29 cellular contexts compared by ENCODE assay signal in the genomic region with DNA sequence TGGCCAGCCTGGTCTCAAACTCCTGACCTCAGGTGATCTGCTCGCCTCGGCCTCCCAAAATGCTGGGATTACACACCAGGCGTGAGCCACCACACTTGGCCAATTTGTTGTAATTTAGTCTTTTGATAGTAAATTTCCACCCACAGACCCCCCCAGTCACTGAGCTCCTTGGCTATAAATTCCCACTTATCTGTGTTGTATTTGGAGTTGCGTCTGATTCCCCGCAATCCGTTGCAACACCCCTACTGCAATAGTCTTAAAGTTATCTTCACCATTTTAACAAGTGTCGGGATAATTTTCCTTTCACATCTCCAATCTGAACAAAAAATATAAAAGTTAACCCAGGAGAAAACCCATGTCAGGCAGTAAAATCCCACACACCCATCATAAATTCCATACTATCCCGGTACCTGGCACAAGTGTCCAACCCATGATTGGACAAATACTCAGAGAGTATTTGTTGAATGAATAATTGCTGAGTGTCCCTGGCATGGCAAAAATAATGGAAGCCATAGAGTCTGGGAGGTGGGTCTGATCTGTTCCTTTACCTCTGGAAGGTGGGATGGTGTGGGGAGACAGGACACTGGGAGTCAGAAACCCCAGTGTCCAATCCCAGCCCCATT. TPM values are rescaled to one million over a fixed set of nuclear protein-coding genes. Genes with fewer than 3 reads are reported as not detected.
DNase-seq lines count a peak whose midpoint lies in the region; ATAC-seq and TF ChIP-seq lines count a peak whose summit lies in the region.
"Had no signal": no experiment of that assay in that cellular context is flagged by ENCODE, and none has a peak within 500 bp of the region (broad histone marks: within the 10 kb centered on the region; RNA-seq: fewer than 3 reads in every experiment).

No MANE protein-coding gene starts in this region.

- intact Hi-C loops in ovary (cut with DNase I), result loop anchor here in 1 of 4 donors (5.0 kb wide), 1 partner anchor 35 kb away; the partner anchor contains the start of gene PNRC2

- peak; percentile 31 for TF ChIP-seq EP300 in ovary (IDR thresholded peaks at IDR 0.05)

- no peaks in the 10 kb centered on the region for H3K9me3 Mint-ChIP-seq in activated naive CD4-positive, alpha-beta T cell treated with anti-CD3 and anti-CD28 coated beads, Interleukin-2, amount 50 U/mL, for 72 hours
- H3K9me3 Mint-ChIP-seq: CD8-positive, alpha-beta memory T cell had no signal

- no peaks in the 10 kb centered on the region for H3K9me3 ChIP-seq in ovary

- no peak for ATAC-seq in activated naive CD4-positive, alpha-beta T cell treated with anti-CD3 and anti-CD28 coated beads, Interleukin-2, amount 50 U/mL, for 72 hours
- ATAC-seq in GM21825 (IDR thresholded peaks at IDR 0.05; ENCODE audit: unreplicated experiment), result no peak
- ATAC-seq: GM12878, HCT116, K562, Right ventricle myocardium inferior, SK-N-SH treated with all-trans-retinoic acid at 6 μM for 48 hours had no signal

- H3K27ac ChIP-seq in coronary artery (peak overlapping the region; percentile 48 to 69), ovary (no peak overlapping the region)
- H3K27ac ChIP-seq: PC-9, SJCRH30 had no signal

- H3K36me3 Mint-ChIP-seq in activated naive CD4-positive, alpha-beta T cell treated with anti-CD3 and anti-CD28 coated beads, Interleukin-2, amount 50 U/mL, for 72 hours, result no peaks in the 10 kb centered on the region
- H3K36me3 Mint-ChIP-seq: CD14-positive monocyte; CD8-positive, alpha-beta memory T cell had no signal

- no peak overlapping the region for H3K27ac Mint-ChIP-seq in activated naive CD4-positive, alpha-beta T cell treated with anti-CD3 and anti-CD28 coated beads, Interleukin-2, amount 50 U/mL, for 72 hours
- H3K27ac Mint-ChIP-seq: CD14-positive monocyte had no signal

- H3K4me3 ChIP-seq in coronary artery (no peak overlapping the region), ovary (no peak overlapping the region)
- H3K4me3 ChIP-seq: GM12878, K562, PC-9, SJCRH30 had no signal

- 45 to 65% (median 58%) methylated on average over 8 of the region's 8 CpGs for WGBS in ovary, 3 donors

- DNase-seq in LoVo (ENCODE audit: low spot score) (peak; percentile 62), coronary artery (ENCODE audit: low spot score) (no peak), ovary (peak in 1 of 5 donors; percentile 57), KBM-7 (no peak)
- DNase-seq in activated CD4-positive, alpha-beta T cell treated with anti-CD3 and anti-CD28 coated beads, Interleukin-2, amount 50 U/mL, for 48 hours, result no peak
- DNase-seq in activated naive CD4-positive, alpha-beta T cell treated with anti-CD3 and anti-CD28 coated beads, Interleukin-2, amount 50 U/mL, for 72 hours (ENCODE audit: low spot score in 2 of 2), result no peak
- DNase-seq: CD8-positive, alpha-beta memory T cell; DMS 273 treated with DMSO at 0.1 percent for 48 hours; DMS79; EL; GDM1; MM.1S; NCI-H2029; NCI-H446 treated with DMSO at 0.1 percent for 48 hours; NCI-H526; NCI-H82; NK-92 treated with Interleukin-12 subunit alpha and Interleukin-12 subunit beta, amount 100 ng/mL, for 24 hours; PC-9; SJCRH30 had no signal

- H3K27me3 ChIP-seq in ovary, result no peaks in the 10 kb centered on the region

- in situ Hi-C loops in KBM-7 (cut with MboI; ENCODE audit: low pct_unique_long_range_greater_than_20kb, low sequenced_read_pairs), result loop anchor here (25.0 kb wide), 1 partner anchor 110 kb away; the partner anchor contains the start of gene GALE

- H3K36me3 ChIP-seq in ovary, result no peaks in the 10 kb centered on the region
- H3K36me3 ChIP-seq: SJCRH30 had no signal

- no peak for TF ChIP-seq POLR2A in ovary (IDR thresholded peaks at IDR 0.05)

- peaks cover 2% of the 10 kb centered on the region for H3K4me1 ChIP-seq in ovary (ENCODE audit: insufficient read depth)
- H3K4me1 ChIP-seq: SJCRH30 had no signal

- no peak for TF ChIP-seq CTCF in coronary artery (IDR thresholded peaks at IDR 0.05)
- TF ChIP-seq CTCF in ovary (IDR thresholded peaks at IDR 0.05), result no peak

RNA-seq across cellular contexts. Expression of gene CNR2, which starts 9.3 kb away (rescaled TPM):
- total RNA-seq in ovary, result under 1 TPM in 2 of 7 donors, not detected in 5; 0.03 to 0.11 TPM
- under 1 TPM in 1 of 2 donors, not detected in 1; 0.10 TPM for polyA plus RNA-seq in ovary
- total RNA-seq in activated naive CD4-positive, alpha-beta T cell treated with anti-CD3 and anti-CD28 coated beads, Interleukin-2, amount 50 U/mL, for 72 hours, result under 1 TPM in 1 of 2 donors, not detected in 1; 0.05 TPM
- total RNA-seq: A673, H4, K562, PC-9, Right ventricle myocardium inferior, RPMI7951, SJCRH30 had no signal
- polyA plus RNA-seq: K562 had no signal

RNA-seq across cellular contexts. Expression of gene PNRC2, which starts 37.2 kb away (rescaled TPM):
- 100 to 1,000 TPM in 3 of 7 donors, 10 to 100 TPM in 4; 72.5 to 121 (median 99.0) TPM for total RNA-seq in ovary
- 100 to 1,000 TPM in 1 of 2 donors, 10 to 100 TPM in 1; 92.4 to 119 TPM for polyA plus RNA-seq in ovary
- total RNA-seq in activated naive CD4-positive, alpha-beta T cell treated with anti-CD3 and anti-CD28 coated beads, Interleukin-2, amount 50 U/mL, for 72 hours, result 100 to 1,000 TPM; 121 to 137 TPM

RNA-seq across cellular contexts. Expression of gene FUCA1, which starts 54.3 kb away (rescaled TPM):
- total RNA-seq in ovary, result 10 to 100 TPM; 21.7 to 66.1 (median 25.6) TPM
- polyA plus RNA-seq in ovary, result 100 to 1,000 TPM in 1 of 2 donors, 10 to 100 TPM in 1; 25.0 to 112 TPM
- total RNA-seq in activated naive CD4-positive, alpha-beta T cell treated with anti-CD3 and anti-CD28 coated beads, Interleukin-2, amount 50 U/mL, for 72 hours, result 1 to 10 TPM; 4.3 to 6.4 TPM

RNA-seq across cellular contexts. Expression of gene SRSF10, which starts 57.7 kb away (rescaled TPM):
- 100 to 1,000 TPM in 3 of 7 donors, 10 to 100 TPM in 4; 86.4 to 130 (median 99.1) TPM for total RNA-seq in ovary
- 10 to 100 TPM; 57.1 to 99.8 TPM for polyA plus RNA-seq in ovary
- 100 to 1,000 TPM; 202 to 226 TPM for total RNA-seq in activated naive CD4-positive, alpha-beta T cell treated with anti-CD3 and anti-CD28 coated beads, Interleukin-2, amount 50 U/mL, for 72 hours

Comparison
In these comparisons a context has a peak if more than half of its experiments do, and no peak if none do; other contexts are left out.
1. H3K27ac ChIP-seq: peak in coronary artery (2 of 2); none in ovary (0 of 2).